12 cellular contexts compared by ENCODE assay signal in genomic region chr16:86568677-86569623, GRCh38. TPM values are rescaled to one million over a fixed set of nuclear protein-coding genes. Genes with fewer than 3 reads are reported as not detected.
A peak's percentile ranks its signal among the peaks of the same experiment; 100 is the strongest.
DNase-seq lines count a peak whose midpoint lies in the region; ATAC-seq, FAIRE-seq and TF ChIP-seq lines count a peak whose summit lies in the region.
"Had no signal": no experiment of that assay in that cellular context is flagged by ENCODE, and none has a peak within 500 bp of the region (broad histone marks: within the 10 kb centered on the region; RNA-seq: fewer than 3 reads in every experiment).

No MANE protein-coding gene starts in this region.

- no peak for ATAC-seq in A549
- no peak for ATAC-seq in naive thymus-derived CD8-positive, alpha-beta T cell
- no peak for ATAC-seq in activated CD8-positive, alpha-beta T cell treated with anti-CD3 and anti-CD28 coated beads, Interleukin-2, amount 10 ng/mL, durations not matched to agents 7 days and 5 days

- TF ChIP-seq CTCF in A549 (IDR thresholded peaks at IDR 0.05) (no peak), endothelial cell (IDR thresholded peaks at IDR 0.05; ENCODE audit: unreplicated experiment) (no peak)

- no peak for TF ChIP-seq POLR2A in A549 (IDR thresholded peaks at IDR 0.05; ENCODE audit: low read length)

- no peak for FAIRE-seq in A549 (lab: Jason Lieb, UNC)
- FAIRE-seq: H54 had no signal

- peak overlapping the region; percentile 51 for H3K4me2 ChIP-seq in A549

- DNase-seq in A549 (ENCODE audit: low read depth in 1 of 2, low spot score in 1 of 2), result no peak
- no peak for DNase-seq in endothelial cell (ENCODE audit: low spot score)
- no peak for DNase-seq in naive thymus-derived CD8-positive, alpha-beta T cell
- DNase-seq in DMS53 (lab: John Stamatoyannopoulos, UW), result no peak
- DNase-seq in NCI-H510A treated with DMSO at 0.1 percent for 48 hours (lab: John Stamatoyannopoulos, UW), result no peak
- no peak for DNase-seq in NK-92 treated with Interleukin-12 subunit alpha and Interleukin-12 subunit beta, amount 100 ng/mL, for 24 hours (lab: John Stamatoyannopoulos, UW)
- no peak for DNase-seq in activated CD8-positive, alpha-beta T cell treated with anti-CD3 and anti-CD28 coated beads, Interleukin-2, amount 10 ng/mL, durations not matched to agents 7 days and 5 days
- DNase-seq: NCI-H2029, SHP77 treated with DMSO at 0.1 percent for 48 hours had no signal

- peak overlapping the region in 1 of 4 donors; percentile 75 for H3K4me3 Mint-ChIP-seq in IgD-negative memory B cell
- H3K4me3 Mint-ChIP-seq in endothelial cell (ENCODE audit: unreplicated experiment), result peak overlapping the region; percentile 94
- peak overlapping the region in 6 of 10 donors; percentile 30 to 67 (median 42) for H3K4me3 Mint-ChIP-seq in naive thymus-derived CD8-positive, alpha-beta T cell
- H3K4me3 Mint-ChIP-seq in activated CD8-positive, alpha-beta T cell treated with anti-CD3 and anti-CD28 coated beads, Interleukin-2, amount 10 ng/mL, durations not matched to agents 7 days and 5 days, result no peak overlapping the region

- no peak for TF ChIP-seq RAD21 in A549 (conservative IDR thresholded peaks at IDR 0.05 in 1 of 2, IDR thresholded peaks at IDR 0.05 in 1 of 2)

- H3K9me3 Mint-ChIP-seq in IgD-negative memory B cell (peaks cover 0 to 2% (median 0%) of the 10 kb centered on the region in 3 donors), endothelial cell (ENCODE audit: unreplicated experiment) (no peaks in the 10 kb centered on the region)
- H3K9me3 Mint-ChIP-seq in naive thymus-derived CD8-positive, alpha-beta T cell, result no peaks in the 10 kb centered on the region
- no peaks in the 10 kb centered on the region for H3K9me3 Mint-ChIP-seq in activated CD8-positive, alpha-beta T cell treated with anti-CD3 and anti-CD28 coated beads, Interleukin-2, amount 10 ng/mL, durations not matched to agents 7 days and 5 days (ENCODE audit: insufficient read depth)

- H3K27ac Mint-ChIP-seq in IgD-negative memory B cell, result peak overlapping the region; percentile 35 to 86 (median 69)
- no peak overlapping the region for H3K27ac Mint-ChIP-seq in endothelial cell (ENCODE audit: unreplicated experiment)
- H3K27ac Mint-ChIP-seq in naive thymus-derived CD8-positive, alpha-beta T cell, result no peak overlapping the region
- H3K27ac Mint-ChIP-seq in activated CD8-positive, alpha-beta T cell treated with anti-CD3 and anti-CD28 coated beads, Interleukin-2, amount 10 ng/mL, durations not matched to agents 7 days and 5 days, result no peak overlapping the region

- no peak for TF ChIP-seq EP300 in A549 (IDR thresholded peaks at IDR 0.05)

- H3K36me3 Mint-ChIP-seq in IgD-negative memory B cell, result no peaks in the 10 kb centered on the region
- H3K36me3 Mint-ChIP-seq in endothelial cell (ENCODE audit: low read depth, unreplicated experiment), result peaks cover 17% of the 10 kb centered on the region
- no peaks in the 10 kb centered on the region for H3K36me3 Mint-ChIP-seq in naive thymus-derived CD8-positive, alpha-beta T cell
- no peaks in the 10 kb centered on the region for H3K36me3 Mint-ChIP-seq in activated CD8-positive, alpha-beta T cell treated with anti-CD3 and anti-CD28 coated beads, Interleukin-2, amount 10 ng/mL, durations not matched to agents 7 days and 5 days (ENCODE audit: low read depth)

- CTCF ChIA-PET in A549 (lab: Yijun Ruan, JAX), result interaction anchor here (0.6 to 3.4 kb wide), 5 partner anchors 13 to 494 kb away, joined by 3 to 22 read pairs (median 3); no protein-coding TSS in a partner anchor
- CTCF ChIA-PET in activated CD8-positive, alpha-beta T cell treated with anti-CD3 and anti-CD28 coated beads, Interleukin-2, amount 10 ng/mL, durations not matched to agents 7 days and 5 days (lab: Charles Lee), result no interaction called here

- H3K9me3 ChIP-seq in A549, result no peaks in the 10 kb centered on the region

- H3K4me3 ChIP-seq in A549, result peak overlapping the region; percentile 35

- H3K27me3 Mint-ChIP-seq in IgD-negative memory B cell (peaks cover 54% of the 10 kb centered on the region), endothelial cell (ENCODE audit: unreplicated experiment) (peaks cover 15% of the 10 kb centered on the region)
- peaks cover 30 to 80% (median 54%) of the 10 kb centered on the region in 5 donors for H3K27me3 Mint-ChIP-seq in naive thymus-derived CD8-positive, alpha-beta T cell
- H3K27me3 Mint-ChIP-seq in activated CD8-positive, alpha-beta T cell treated with anti-CD3 and anti-CD28 coated beads, Interleukin-2, amount 10 ng/mL, durations not matched to agents 7 days and 5 days (ENCODE audit: low read depth), result peaks cover 55% of the 10 kb centered on the region

- WGBS in A549 (ENCODE audit: missing lambda C conversion rate), result 71% methylated on average over 31 of the region's 33 CpGs

- peaks cover 0 to 10% (median 1%) of the 10 kb centered on the region in 3 donors for H3K4me1 Mint-ChIP-seq in IgD-negative memory B cell
- H3K4me1 Mint-ChIP-seq in endothelial cell (ENCODE audit: unreplicated experiment), result peaks cover 44% of the 10 kb centered on the region
- peaks cover 4 to 21% (median 13%) of the 10 kb centered on the region in 4 donors for H3K4me1 Mint-ChIP-seq in naive thymus-derived CD8-positive, alpha-beta T cell
- peaks cover 4% of the 10 kb centered on the region for H3K4me1 Mint-ChIP-seq in activated CD8-positive, alpha-beta T cell treated with anti-CD3 and anti-CD28 coated beads, Interleukin-2, amount 10 ng/mL, durations not matched to agents 7 days and 5 days (ENCODE audit: low read depth)

- H3K4me1 ChIP-seq in A549, result peaks cover 4% of the 10 kb centered on the region; the same call in 1 of the 3 replicates

- peak overlapping the region; percentile 53 to 79 for H3K27ac ChIP-seq in A549

- POLR2A ChIA-PET in A549 (lab: Yijun Ruan, JAX), result no interaction called here
- POLR2A ChIA-PET in naive thymus-derived CD8-positive, alpha-beta T cell (lab: Charles Lee), result no interaction called here
- POLR2A ChIA-PET in activated CD8-positive, alpha-beta T cell treated with anti-CD3 and anti-CD28 coated beads, Interleukin-2, amount 10 ng/mL, durations not matched to agents 7 days and 5 days (lab: Charles Lee), result no interaction called here

RNA-seq across cellular contexts. Expression of gene FOXC2, which starts 2.3 kb away (rescaled TPM):
- polyA plus RNA-seq in A549 (2011; rRNA removed), result 0.06 and 0.09 TPM in 2 replicates
- 0.32 and 0.36 TPM in 2 replicates for polyA plus RNA-seq in A549 (2012; cell fraction: cytosol; rRNA removed)
- 0.54 and 0.61 TPM in 2 replicates for polyA plus RNA-seq in A549 (2012; cell fraction: nucleus; rRNA removed)
- 0.28 to 0.46 TPM (median 0.42 TPM) in 3 replicates for polyA plus RNA-seq in A549 (2017; fragmentation: RNase III; extraction: RNeasy Plus Mini Kit Qiagen cat#74134 plus additional on column Dnase treatment)
- 0.08 and 0.19 TPM in 2 replicates for polyA minus RNA-seq in A549 (2011; rRNA and poly(A)+ RNA removed)
- not detected for polyA plus RNA-seq in IgD-negative memory B cell
- total RNA-seq in endothelial cell (ENCODE audit: unreplicated experiment), result 16.3 TPM
- total RNA-seq in naive thymus-derived CD8-positive, alpha-beta T cell, result not detected
- polyA plus RNA-seq in naive thymus-derived CD8-positive, alpha-beta T cell, result not detected
- not detected for total RNA-seq in activated CD8-positive, alpha-beta T cell treated with anti-CD3 and anti-CD28 coated beads, Interleukin-2, amount 10 ng/mL, durations not matched to agents 7 days and 5 days
- total RNA-seq: mononuclear cell had no signal

RNA-seq across cellular contexts. Expression of gene FOXL1, which starts 9.4 kb away (rescaled TPM):
- polyA plus RNA-seq in A549 (2011; rRNA removed), result 0.48 and 0.50 TPM in 2 replicates
- 0.62 and 1.5 TPM in 2 replicates for polyA plus RNA-seq in A549 (2012; cell fraction: cytosol; rRNA removed)
- polyA plus RNA-seq in A549 (2012; cell fraction: nucleus; rRNA removed), result 2.1 and 5.7 TPM in 2 replicates
- 0.52 to 0.70 TPM (median 0.70 TPM) in 3 replicates for polyA plus RNA-seq in A549 (2017; fragmentation: RNase III; extraction: RNeasy Plus Mini Kit Qiagen cat#74134 plus additional on column Dnase treatment)
- polyA minus RNA-seq in A549 (2011; rRNA and poly(A)+ RNA removed), result 0.33 and 0.34 TPM in 2 replicates
- polyA plus RNA-seq in IgD-negative memory B cell, result not detected
- 3.4 TPM for total RNA-seq in endothelial cell (ENCODE audit: unreplicated experiment)
- not detected for total RNA-seq in naive thymus-derived CD8-positive, alpha-beta T cell
- polyA plus RNA-seq in naive thymus-derived CD8-positive, alpha-beta T cell, result not detected
- not detected for total RNA-seq in activated CD8-positive, alpha-beta T cell treated with anti-CD3 and anti-CD28 coated beads, Interleukin-2, amount 10 ng/mL, durations not matched to agents 7 days and 5 days
- total RNA-seq: mononuclear cell had no signal

RNA-seq across cellular contexts. Expression of gene MTHFSD, which starts 13.9 kb away (rescaled TPM):
- polyA plus RNA-seq in A549 (2011; rRNA removed) (14.9 and 16.9 TPM in 2 replicates), A549 (2017; fragmentation: RNase III; extraction: RNeasy Plus Mini Kit Qiagen cat#74134 plus additional on column Dnase treatment) (12.8 to 13.1 TPM (median 12.9 TPM) in 3 replicates), IgD-negative memory B cell (19.1 TPM)
- 8.6 and 10.3 TPM in 2 replicates for polyA plus RNA-seq in A549 (2012; cell fraction: cytosol; rRNA removed)
- 27.4 and 28.9 TPM in 2 replicates for polyA plus RNA-seq in A549 (2012; cell fraction: nucleus; rRNA removed)
- polyA minus RNA-seq in A549 (2011; rRNA and poly(A)+ RNA removed), result 29.8 and 32.2 TPM in 2 replicates
- 30.6 TPM for total RNA-seq in endothelial cell (ENCODE audit: unreplicated experiment)
- 10 to 100 TPM; 37.9 to 41.6 TPM for total RNA-seq in naive thymus-derived CD8-positive, alpha-beta T cell
- 10 to 100 TPM in 2 of 3 donors, 1 to 10 TPM in 1; 9.8 to 19.0 (median 16.1) TPM for polyA plus RNA-seq in naive thymus-derived CD8-positive, alpha-beta T cell
- total RNA-seq in activated CD8-positive, alpha-beta T cell treated with anti-CD3 and anti-CD28 coated beads, Interleukin-2, amount 10 ng/mL, durations not matched to agents 7 days and 5 days, result 10 to 100 TPM; 22.8 to 25.9 TPM

RNA-seq across cellular contexts. Expression of gene FOXF1, which starts 58.6 kb away (rescaled TPM):
- polyA plus RNA-seq in A549 (2011; rRNA removed), result not detected in 2 replicates
- polyA plus RNA-seq in A549 (2012; cell fraction: cytosol; rRNA removed), result not detected in 2 replicates
- polyA plus RNA-seq in A549 (2012; cell fraction: nucleus; rRNA removed), result not detected in 2 replicates
- polyA plus RNA-seq in A549 (2017; fragmentation: RNase III; extraction: RNeasy Plus Mini Kit Qiagen cat#74134 plus additional on column Dnase treatment), result not detected in 3 replicates
- not detected in 2 replicates for polyA minus RNA-seq in A549 (2011; rRNA and poly(A)+ RNA removed)
- not detected for polyA plus RNA-seq in IgD-negative memory B cell
- total RNA-seq in endothelial cell (ENCODE audit: unreplicated experiment), result 0.69 TPM
- total RNA-seq in naive thymus-derived CD8-positive, alpha-beta T cell, result not detected
- not detected for polyA plus RNA-seq in naive thymus-derived CD8-positive, alpha-beta T cell
- not detected for total RNA-seq in activated CD8-positive, alpha-beta T cell treated with anti-CD3 and anti-CD28 coated beads, Interleukin-2, amount 10 ng/mL, durations not matched to agents 7 days and 5 days

Comparison
In these comparisons a context has a peak if more than half of its experiments do, and no peak if none do; other contexts are left out.
1. H3K27ac Mint-ChIP-seq: peak in IgD-negative memory B cell (3 of 3); none in endothelial cell (single experiment), naive thymus-derived CD8-positive, alpha-beta T cell (0 of 10) and activated CD8-positive, alpha-beta T cell treated with anti-CD3 and anti-CD28 coated beads, Interleukin-2, amount 10 ng/mL, durations not matched to agents 7 days and 5 days (single experiment).
2. RNA of gene FOXC2, which starts 2.3 kb away (total RNA-seq): 16.3 TPM in endothelial cell (single experiment); not detected in naive thymus-derived CD8-positive, alpha-beta T cell and not detected in activated CD8-positive, alpha-beta T cell treated with anti-CD3 and anti-CD28 coated beads, Interleukin-2, amount 10 ng/mL, durations not matched to agents 7 days and 5 days; every median in the first group is over 10 times any median in the second.